Comparison of ENCODE assay signal across 7 cellular contexts in genomic region chr19:55640043-55640576, GRCh38. TPM values are rescaled to one million over a fixed set of nuclear protein-coding genes. Genes with fewer than 3 reads are reported as not detected.
DNase-seq lines count a peak whose midpoint lies in the region; ATAC-seq and TF ChIP-seq lines count a peak whose summit lies in the region.

No MANE protein-coding gene starts in this region.

- POLR2A ChIA-PET in naive thymus-derived CD4-positive, alpha-beta T cell (lab: Charles Lee), result interaction anchor here (0.7 to 9.5 kb wide), 10 partner anchors 6 to 1503 kb away, joined by 3 to 154 read pairs (median 5); partner anchors contain the start of genes CCDC106, FIZ1, U2AF2 and ZNF524

- CTCF ChIA-PET in naive thymus-derived CD4-positive, alpha-beta T cell (lab: Charles Lee), result interaction anchor here (0.9 to 1.5 kb wide), 6 partner anchors 8 to 161 kb away, joined by 3 to 5 read pairs (median 4); partner anchors contain the start of genes U2AF2 and ZNF865

- peak; percentile 19 for ATAC-seq in GM18502 (IDR thresholded peaks at IDR 0.05; ENCODE audit: poor library complexity, unreplicated experiment)
- peak; percentile 62 for ATAC-seq in naive thymus-derived CD4-positive, alpha-beta T cell
- ATAC-seq in HG03139 (IDR thresholded peaks at IDR 0.05; ENCODE audit: unreplicated experiment), result no peak

- H3K4me3 Mint-ChIP-seq in activated T-cell treated with anti-CD3 and anti-CD28 coated beads, Interleukin-2, amount 50 U/mL, for 24 hours, result peak overlapping the region; percentile 81
- H3K4me3 Mint-ChIP-seq in naive thymus-derived CD4-positive, alpha-beta T cell, result peak overlapping the region; percentile 64 to 97 (median 78)

- H3K27ac ChIP-seq in esophagus (ENCODE audit: low read depth in 2 of 2, low read length in 1 of 2) (peak overlapping the region; percentile 86 to 91), testis (peak overlapping the region; percentile 76 to 93)
- peak overlapping the region; percentile 80 for H3K27ac ChIP-seq in naive thymus-derived CD4-positive, alpha-beta T cell (ENCODE audit: low read depth, low read length)

- H3K27me3 ChIP-seq in esophagus (ENCODE audit: control insufficient read depth in 1 of 2, insufficient read depth in 2 of 2, low read length in 2 of 2) (no peaks in the 10 kb centered on the region), testis (no peaks in the 10 kb centered on the region)
- H3K27me3 ChIP-seq in naive thymus-derived CD4-positive, alpha-beta T cell (ENCODE audit: control insufficient read depth in 2 of 2, insufficient read depth in 2 of 2, low read length in 2 of 2), result no peaks in the 10 kb centered on the region

- intact Hi-C loops in naive thymus-derived CD4-positive, alpha-beta T cell (cut with micrococcal nuclease), result loop anchor here (1.0 to 2.0 kb wide), 2 partner anchors 8 to 381 kb away; partner anchors contain the start of gene PPP6R1 (in 1 of the 2)
- intact Hi-C loops in testis (cut with DNase I; ENCODE audit: low total_unique reads), result no loop called here

- H3K4me3 ChIP-seq in esophagus (ENCODE audit: low read depth in 1 of 2, low read length in 2 of 2), result peak overlapping the region; percentile 58 to 96
- H3K4me3 ChIP-seq in naive thymus-derived CD4-positive, alpha-beta T cell (ENCODE audit: low read length), result peak overlapping the region; percentile 57
- peak overlapping the region; percentile 95 to 96 for H3K4me3 ChIP-seq in testis

- peak; percentile 29 to 43 (median 29) for TF ChIP-seq CTCF in testis (IDR thresholded peaks at IDR 0.05)

- H3K4me1 Mint-ChIP-seq in activated T-cell treated with anti-CD3 and anti-CD28 coated beads, Interleukin-2, amount 50 U/mL, for 24 hours (ENCODE audit: low read depth), result peaks cover 66% of the 10 kb centered on the region
- H3K4me1 Mint-ChIP-seq in naive thymus-derived CD4-positive, alpha-beta T cell, result peaks cover 44 to 82% (median 70%) of the 10 kb centered on the region in 7 donors

- TF ChIP-seq POLR2A in testis (IDR thresholded peaks at IDR 0.05), result no peak

- H3K9me3 Mint-ChIP-seq in activated T-cell treated with anti-CD3 and anti-CD28 coated beads, Interleukin-2, amount 50 U/mL, for 24 hours, result peaks cover 7% of the 10 kb centered on the region
- peaks cover 0 to 8% (median 0%) of the 10 kb centered on the region in 11 donors for H3K9me3 Mint-ChIP-seq in naive thymus-derived CD4-positive, alpha-beta T cell

- 13 to 21% methylated on average over 36 to 38 of the region's 38 CpGs for WGBS in esophagus, 2 donors
- 2 to 4% methylated on average over 8 to 38 of the region's 38 CpGs for WGBS in testis, 2 donors

- H3K36me3 Mint-ChIP-seq in activated T-cell treated with anti-CD3 and anti-CD28 coated beads, Interleukin-2, amount 50 U/mL, for 24 hours (ENCODE audit: low read depth), result peaks cover 84% of the 10 kb centered on the region
- peaks cover under 1 to 29% (median 14%) of the 10 kb centered on the region in 5 donors for H3K36me3 Mint-ChIP-seq in naive thymus-derived CD4-positive, alpha-beta T cell

- H3K36me3 ChIP-seq in esophagus (ENCODE audit: control insufficient read depth in 2 of 2, insufficient read depth in 2 of 2, low read length in 1 of 2) (peaks cover 0 to 7% of the 10 kb centered on the region in 2 donors), testis (ENCODE audit: low read depth, missing control alignments) (no peaks in the 10 kb centered on the region)
- peaks cover 0 to 11% (median 0%) of the 10 kb centered on the region in 3 experiments for H3K36me3 ChIP-seq in naive thymus-derived CD4-positive, alpha-beta T cell (ENCODE audit: control insufficient read depth in 2 of 3, insufficient read depth in 3 of 3, low read length in 3 of 3)

- H3K9me3 ChIP-seq in esophagus (ENCODE audit: control insufficient read depth in 2 of 2, insufficient read depth in 1 of 2, low read depth in 1 of 2, low read length in 1 of 2) (no peaks in the 10 kb centered on the region), testis (no peaks in the 10 kb centered on the region)
- no peaks in the 10 kb centered on the region for H3K9me3 ChIP-seq in naive thymus-derived CD4-positive, alpha-beta T cell (ENCODE audit: control insufficient read depth in 2 of 3, low read length in 3 of 3)

- no peaks in the 10 kb centered on the region for H3K27me3 Mint-ChIP-seq in activated T-cell treated with anti-CD3 and anti-CD28 coated beads, Interleukin-2, amount 50 U/mL, for 24 hours
- H3K27me3 Mint-ChIP-seq in naive thymus-derived CD4-positive, alpha-beta T cell, result no peaks in the 10 kb centered on the region

- H3K4me1 ChIP-seq in esophagus (ENCODE audit: control insufficient read depth in 2 of 2, insufficient read depth in 2 of 2, low read length in 1 of 2), result peaks cover 11 to 28% of the 10 kb centered on the region in 2 donors
- peaks cover 41 to 43% of the 10 kb centered on the region in 2 donors for H3K4me1 ChIP-seq in naive thymus-derived CD4-positive, alpha-beta T cell (ENCODE audit: control insufficient read depth in 2 of 2, insufficient read depth in 2 of 2, low read length in 2 of 2)
- peaks cover 42% of the 10 kb centered on the region for H3K4me1 ChIP-seq in testis

- peak; percentile 72 for DNase-seq in NCI-H345 (lab: John Stamatoyannopoulos, UW)
- peak; percentile 81 for DNase-seq in activated T-cell treated with anti-CD3 and anti-CD28 coated beads, Interleukin-2, amount 50 U/mL, for 24 hours
- DNase-seq in naive thymus-derived CD4-positive, alpha-beta T cell, result peak; percentile 62 to 82 (median 74)
- peak; percentile 61 for DNase-seq in testis

- H3K27ac Mint-ChIP-seq in activated T-cell treated with anti-CD3 and anti-CD28 coated beads, Interleukin-2, amount 50 U/mL, for 24 hours, result peak overlapping the region; percentile 96
- peak overlapping the region; percentile 75 to 100 (median 86) for H3K27ac Mint-ChIP-seq in naive thymus-derived CD4-positive, alpha-beta T cell

RNA-seq across cellular contexts. Expression of gene ZNF580, which starts 0.7 kb away (rescaled TPM):
- polyA plus RNA-seq in esophagus, result 10 to 100 TPM; 12.8 to 14.2 TPM
- 100 to 1,000 TPM in 2 of 5 experiments, 10 to 100 TPM in 3; 45.2 to 109 (median 65.3) TPM for total RNA-seq in naive thymus-derived CD4-positive, alpha-beta T cell
- 10 to 100 TPM; 14.6 to 20.4 TPM for polyA plus RNA-seq in naive thymus-derived CD4-positive, alpha-beta T cell
- total RNA-seq in testis, result 10 to 100 TPM; 37.6 to 38.0 TPM
- polyA plus RNA-seq in testis (ENCODE audit: insufficient read depth, low read depth, low replicate concordance), result 21.7 TPM

RNA-seq across cellular contexts. Expression of gene ZNF581, which starts 3.3 kb away (rescaled TPM):
- polyA plus RNA-seq in esophagus, result 10 to 100 TPM; 10.3 to 16.6 TPM
- 10 to 100 TPM; 27.0 to 35.8 (median 32.1) TPM for total RNA-seq in naive thymus-derived CD4-positive, alpha-beta T cell
- polyA plus RNA-seq in naive thymus-derived CD4-positive, alpha-beta T cell, result 10 to 100 TPM; 36.7 to 39.5 TPM
- total RNA-seq in testis, result 10 to 100 TPM; 17.3 to 31.2 TPM
- polyA plus RNA-seq in testis (ENCODE audit: insufficient read depth, low read depth, low replicate concordance), result 18.4 TPM

RNA-seq across cellular contexts. Expression of gene CCDC106, which starts 7.9 kb away (rescaled TPM):
- polyA plus RNA-seq in esophagus (1 to 10 TPM; 5.6 to 9.1 TPM), testis (ENCODE audit: insufficient read depth, low read depth, low replicate concordance) (34.5 TPM)
- 1 to 10 TPM; 3.4 to 9.6 (median 4.0) TPM for total RNA-seq in naive thymus-derived CD4-positive, alpha-beta T cell
- 1 to 10 TPM; 2.1 to 2.7 TPM for polyA plus RNA-seq in naive thymus-derived CD4-positive, alpha-beta T cell
- total RNA-seq in testis, result 10 to 100 TPM; 57.0 to 84.9 TPM

RNA-seq across cellular contexts. Expression of gene U2AF2, which starts 14.7 kb away (rescaled TPM):
- polyA plus RNA-seq in esophagus, result 100 to 1,000 TPM; 110 to 120 TPM
- total RNA-seq in naive thymus-derived CD4-positive, alpha-beta T cell, result 100 to 1,000 TPM; 253 to 284 (median 266) TPM
- polyA plus RNA-seq in naive thymus-derived CD4-positive, alpha-beta T cell, result 1 to 10 TPM; 5.7 to 9.8 TPM
- total RNA-seq in testis, result 100 to 1,000 TPM; 264 to 281 TPM
- 163 TPM for polyA plus RNA-seq in testis (ENCODE audit: insufficient read depth, low read depth, low replicate concordance)

RNA-seq across cellular contexts. Expression of gene ZNF784, which starts 15.7 kb away (rescaled TPM):
- polyA plus RNA-seq in esophagus, result 1 to 10 TPM; 5.2 to 5.9 TPM
- total RNA-seq in naive thymus-derived CD4-positive, alpha-beta T cell, result 10 to 100 TPM in 2 of 5 experiments, 1 to 10 TPM in 3; 5.1 to 17.1 (median 9.0) TPM
- 1 to 10 TPM in 1 of 2 donors, under 1 TPM in 1; 0.65 to 2.0 TPM for polyA plus RNA-seq in naive thymus-derived CD4-positive, alpha-beta T cell
- 10 to 100 TPM; 10.3 to 13.0 TPM for total RNA-seq in testis
- polyA plus RNA-seq in testis (ENCODE audit: insufficient read depth, low read depth, low replicate concordance), result 6.6 TPM
